ENCODE assay signal across 9 cellular contexts in the genomic region with DNA sequence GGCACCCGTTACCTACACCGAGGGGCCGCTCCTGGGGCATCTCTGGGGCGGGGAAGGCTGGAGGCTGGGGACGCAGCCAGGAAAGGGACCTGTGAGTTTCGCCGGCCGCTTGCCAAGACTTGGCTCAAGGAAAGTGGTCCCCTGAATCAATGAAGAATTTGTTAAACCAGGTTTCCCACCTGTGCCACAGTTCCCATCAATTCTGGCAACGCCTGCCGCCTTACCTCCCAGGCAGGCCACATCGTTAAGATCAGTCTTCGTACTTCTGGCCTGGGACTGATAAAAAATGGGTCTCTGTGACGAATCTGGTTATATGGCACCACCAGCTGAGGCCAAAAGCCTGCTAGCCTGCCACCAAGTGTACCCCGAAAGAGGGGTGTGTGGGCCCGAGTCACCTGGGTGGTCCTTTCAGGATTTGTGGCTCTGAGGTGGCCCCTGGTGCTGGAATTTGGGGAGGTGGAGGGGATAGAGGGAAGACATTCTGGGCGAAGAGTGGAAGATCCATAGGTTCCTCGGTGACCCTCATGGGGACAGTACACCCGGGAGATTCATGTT. TPM values are rescaled to one million over a fixed set of nuclear protein-coding genes. Genes with fewer than 3 reads are reported as not detected.
DNase-seq lines count a peak whose midpoint lies in the region; ATAC-seq and TF ChIP-seq lines count a peak whose summit lies in the region.
"Had no signal": no experiment of that assay in that cellular context is flagged by ENCODE, and none has a peak within 500 bp of the region (broad histone marks: within the 10 kb centered on the region; RNA-seq: fewer than 3 reads in every experiment).

No MANE protein-coding gene starts in this region.

- no peaks in the 10 kb centered on the region for H3K9me3 Mint-ChIP-seq in natural killer cell

- H3K4me3 ChIP-seq in AG04450 (ENCODE audit: low read depth, low read length) (peak overlapping the region; percentile 48; the same call in 1 of the 2 replicates), MG63 (peak overlapping the region; percentile 47), dorsolateral prefrontal cortex (peak overlapping the region; percentile 58 to 85 (median 72))

- H3K4me1 Mint-ChIP-seq in natural killer cell = peaks cover 35 to 41% of the 10 kb centered on the region in 2 donors

- H3K4me3 Mint-ChIP-seq in natural killer cell = peak overlapping the region; percentile 82

- intact Hi-C loops in dorsolateral prefrontal cortex (cut with DNase I) (loop anchor here (5.0 to 10.0 kb wide), 3 partner anchors 63 to 252 kb away; a partner anchor contains a TSS), natural killer cell (cut with micrococcal nuclease) (loop anchor here (5.0 kb wide), 1 partner anchor 47 kb away; no protein-coding TSS in a partner anchor)

- H3K27ac ChIP-seq in AG04450 (ENCODE audit: low read depth, low read length) (no peak overlapping the region), dorsolateral prefrontal cortex (peak overlapping the region in 58 of 59 donors; percentile 16 to 99 (median 92))

- H3K27me3 ChIP-seq in AG04450 (ENCODE audit: control insufficient read depth, insufficient read depth, low read length) = peaks cover 45% of the 10 kb centered on the region
- peaks cover 26% of the 10 kb centered on the region for H3K27me3 ChIP-seq in MG63
- peaks cover 0 to 52% (median 11%) of the 10 kb centered on the region in 45 donors for H3K27me3 ChIP-seq in dorsolateral prefrontal cortex

- POLR2A ChIA-PET in AG04450 (lab: Yijun Ruan, JAX) = no interaction called here

- H3K36me3 Mint-ChIP-seq in natural killer cell = no peaks in the 10 kb centered on the region

- ATAC-seq in natural killer cell (no peak), HG02970 (IDR thresholded peaks at IDR 0.05; ENCODE audit: low FRiP score, unreplicated experiment) (no peak), HG02884 (IDR thresholded peaks at IDR 0.05; ENCODE audit: unreplicated experiment) (no peak), GM19397 (IDR thresholded peaks at IDR 0.05; ENCODE audit: unreplicated experiment) (no peak)

- CTCF ChIA-PET in AG04450 (lab: Charles Lee) = interaction anchor here (0.6 kb wide), 1 partner anchor 92 kb away, joined by 4 read pairs; no protein-coding TSS in a partner anchor

- DNase-seq in AG04450 (ENCODE audit: low read depth, low spot score) (no peak), MG63 (no peak), dorsolateral prefrontal cortex (no peak), natural killer cell (no peak), COLO829 (ENCODE audit: low spot score) (no peak)
- DNase-seq: amniotic stem cell had no signal

- peaks cover 8 to 16% of the 10 kb centered on the region in 2 donors for H3K27me3 Mint-ChIP-seq in natural killer cell (ENCODE audit: low read depth in 2 of 2)

- no peaks in the 10 kb centered on the region for H3K36me3 ChIP-seq in MG63

- H3K9me3 ChIP-seq in AG04450 (ENCODE audit: control insufficient read depth, insufficient read depth, low read length) = no peaks in the 10 kb centered on the region; the same call in 1 of the 2 replicates
- no peaks in the 10 kb centered on the region for H3K9me3 ChIP-seq in MG63

- TF ChIP-seq CTCF in AG04450 (IDR thresholded peaks at IDR 0.05; ENCODE audit: low read depth, low read length) = no peak
- peak in 32 of 56 donors; percentile 1 to 47 (median 24) for TF ChIP-seq CTCF in dorsolateral prefrontal cortex (IDR thresholded peaks at IDR 0.05 in 54 of 56, conservative IDR thresholded peaks at IDR 0.05 in 2 of 56; ENCODE audit: low read depth in 1 of 56, partially characterized antibody in 56 of 56)
- TF ChIP-seq CTCF in natural killer cell (IDR thresholded peaks at IDR 0.05) = peak; percentile 54

- peak overlapping the region; percentile 63 to 75 for H3K27ac Mint-ChIP-seq in natural killer cell

RNA-seq across cellular contexts. Expression of a gene that starts 0.8 kb away (rescaled TPM):
- polyA plus RNA-seq in AG04450 (2011; rRNA removed) = not detected in 2 replicates
- polyA minus RNA-seq in AG04450 (2011; rRNA and poly(A)+ RNA removed) = not detected in 2 replicates
- 0.05 and 0.43 TPM in 2 replicates for total RNA-seq in MG63 (2014; rRNA removed; shearing (Covaris generic); ENCODE audit: low replicate concordance)
- 10 to 100 TPM in 79 of 120 experiments, 1 to 10 TPM in 41; 4.2 to 47.1 (median 12.5) TPM for total RNA-seq in dorsolateral prefrontal cortex
- total RNA-seq in natural killer cell = 10 to 100 TPM in 1 of 3 donors, 1 to 10 TPM in 2; 5.0 to 13.3 (median 8.6) TPM
